In the genomic region with DNA sequence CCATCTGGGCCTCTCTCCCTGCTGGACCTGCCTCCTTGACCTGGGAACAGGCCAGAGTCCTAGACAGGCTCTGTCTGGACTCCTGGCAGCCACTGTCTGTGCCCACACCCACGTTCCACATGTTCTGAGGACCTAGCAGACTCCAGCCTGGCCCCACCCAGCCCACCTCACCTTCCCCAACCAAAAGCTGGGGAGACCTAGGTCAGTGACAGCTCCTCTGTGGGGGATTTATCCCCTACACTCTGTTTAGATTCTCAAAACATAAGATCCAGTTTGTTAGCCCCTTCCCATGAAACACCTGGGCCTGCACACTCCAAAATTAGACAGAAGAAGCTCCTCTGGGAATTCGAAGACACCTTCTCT, we compare ENCODE assay signal across 17 cellular contexts. TPM values are rescaled to one million over a fixed set of nuclear protein-coding genes. Genes with fewer than 3 reads are reported as not detected.
DNase-seq lines count a peak whose midpoint lies in the region; ATAC-seq and TF ChIP-seq lines count a peak whose summit lies in the region.
"Had no signal": no experiment of that assay in that cellular context is flagged by ENCODE, and none has a peak within 500 bp of the region (broad histone marks: within the 10 kb centered on the region; RNA-seq: fewer than 3 reads in every experiment).

No MANE protein-coding gene starts in this region.

- H3K27me3 ChIP-seq in H7 (ENCODE audit: control insufficient read depth, insufficient read depth, low read length) (no peaks in the 10 kb centered on the region), esophagus muscularis mucosa (no peaks in the 10 kb centered on the region), left lung (peaks cover 0 to 6% of the 10 kb centered on the region in 2 donors)
- H3K27me3 ChIP-seq: BLaER1 had no signal

- H3K27me3 Mint-ChIP-seq in osteocyte (ENCODE audit: unreplicated experiment) = no peaks in the 10 kb centered on the region
- H3K27me3 Mint-ChIP-seq: B cell; CD4-positive, CD25-positive, alpha-beta regulatory T cell had no signal

- TF ChIP-seq POLR2A in esophagus muscularis mucosa (IDR thresholded peaks at IDR 0.05; ENCODE audit: low read depth) = no peak

- H3K4me3 ChIP-seq in H7 (ENCODE audit: insufficient read depth, low read depth, low read length) (no peak overlapping the region), esophagus muscularis mucosa (no peak overlapping the region), left lung (no peak overlapping the region)
- H3K4me3 ChIP-seq: BLaER1, GM23338 had no signal

- H3K36me3 ChIP-seq in H7 (replicated peaks; ENCODE audit: control insufficient read depth, insufficient read depth, low read length) (no peaks in the 10 kb centered on the region), esophagus muscularis mucosa (no peaks in the 10 kb centered on the region), left lung (no peaks in the 10 kb centered on the region)
- H3K36me3 ChIP-seq: BLaER1 had no signal

- intact Hi-C loops in esophagus muscularis mucosa (cut with DNase I) = no loop called here
- intact Hi-C loops in left lung (cut with DNase I) = no loop called here

- no peak for ATAC-seq in left lung
- ATAC-seq: CD8-positive, alpha-beta T cell; GM23338 had no signal

- peaks cover 36% of the 10 kb centered on the region for H3K9me3 Mint-ChIP-seq in osteocyte (ENCODE audit: unreplicated experiment)

- no peak overlapping the region for H3K4me3 Mint-ChIP-seq in osteocyte (ENCODE audit: unreplicated experiment)
- H3K4me3 Mint-ChIP-seq: B cell; CD4-positive, CD25-positive, alpha-beta regulatory T cell; CD8-positive, alpha-beta T cell; GM23338 had no signal

- no peak overlapping the region for H3K27ac ChIP-seq in esophagus muscularis mucosa (replicated peaks in 1 of 4)
- H3K27ac ChIP-seq in left lung = no peak overlapping the region
- H3K27ac ChIP-seq: BLaER1, C4-2B had no signal

- 100% methylated on average over 2 of the region's 2 CpGs for WGBS in esophagus muscularis mucosa

- H3K4me1 Mint-ChIP-seq in osteocyte (ENCODE audit: unreplicated experiment) = no peaks in the 10 kb centered on the region
- H3K4me1 Mint-ChIP-seq: B cell; CD4-positive, CD25-positive, alpha-beta regulatory T cell; GM23338 had no signal

- no peaks in the 10 kb centered on the region for H3K36me3 Mint-ChIP-seq in osteocyte (ENCODE audit: unreplicated experiment)
- H3K36me3 Mint-ChIP-seq: CD8-positive, alpha-beta T cell had no signal

- H3K4me1 ChIP-seq in esophagus muscularis mucosa = peaks cover 0 to 14% (median 0%) of the 10 kb centered on the region in 4 donors
- H3K4me1 ChIP-seq in left lung = no peaks in the 10 kb centered on the region
- H3K4me1 ChIP-seq: Caco-2 had no signal

- DNase-seq in H7 (peak; percentile 32), esophagus muscularis mucosa (ENCODE audit: extremely low spot score) (peak; percentile 87), osteocyte (ENCODE audit: extremely low spot score, unreplicated experiment) (peak; percentile 65), GDM1 (lab: John Stamatoyannopoulos, UW) (no peak), NCI-H2171 (lab: John Stamatoyannopoulos, UW) (no peak), left lung (no peak), NCI-H446 treated with DMSO at 0.1 percent for 48 hours (lab: John Stamatoyannopoulos, UW) (no peak)
- DNase-seq: Caco-2; CD4-positive, CD25-positive, alpha-beta regulatory T cell; DMS 273 treated with DMSO at 0.1 percent for 48 hours; DMS79; GF-D8 had no signal

- no peak overlapping the region for H3K27ac Mint-ChIP-seq in osteocyte (ENCODE audit: unreplicated experiment)
- H3K27ac Mint-ChIP-seq: B cell; CD4-positive, CD25-positive, alpha-beta regulatory T cell; CD8-positive, alpha-beta T cell; GM23338 had no signal

- peaks cover 0 to 12% (median 5%) of the 10 kb centered on the region in 4 donors for H3K9me3 ChIP-seq in esophagus muscularis mucosa
- peaks cover 0 to 18% of the 10 kb centered on the region in 2 donors for H3K9me3 ChIP-seq in left lung

- TF ChIP-seq EP300 in esophagus muscularis mucosa (IDR thresholded peaks at IDR 0.05) = no peak

- TF ChIP-seq CTCF in esophagus muscularis mucosa (IDR thresholded peaks at IDR 0.05) (no peak), osteocyte (IDR thresholded peaks at IDR 0.05) (no peak), left lung (IDR thresholded peaks at IDR 0.05) (no peak)

RNA-seq across cellular contexts. Expression of gene ADAMTS2, which starts 59.8 kb away (rescaled TPM):
- 1.7 and 2.2 TPM in 2 replicates for total RNA-seq in H7 (2014; rRNA removed; shearing (Covaris generic))
- 10 to 100 TPM; 17.8 to 31.8 (median 21.4) TPM for total RNA-seq in esophagus muscularis mucosa
- 10.7 and 12.2 TPM in 2 replicates for total RNA-seq in osteocyte
- 10 to 100 TPM; 51.6 to 68.2 TPM for total RNA-seq in left lung
- total RNA-seq: B cell; CD4-positive, CD25-positive, alpha-beta regulatory T cell; CD8-positive, alpha-beta T cell had no signal

Comparison
In these comparisons a context has a peak if more than half of its experiments do, and no peak if none do; other contexts are left out.
1. DNase-seq: peak in H7 (single experiment), esophagus muscularis mucosa (single experiment) and osteocyte (single experiment); none in GDM1 (single experiment), NCI-H2171 (single experiment), left lung (0 of 2) and NCI-H446 treated with DMSO at 0.1 percent for 48 hours (single experiment).